Comparison of ENCODE assay signal across 1 cellular context in the genomic region with DNA sequence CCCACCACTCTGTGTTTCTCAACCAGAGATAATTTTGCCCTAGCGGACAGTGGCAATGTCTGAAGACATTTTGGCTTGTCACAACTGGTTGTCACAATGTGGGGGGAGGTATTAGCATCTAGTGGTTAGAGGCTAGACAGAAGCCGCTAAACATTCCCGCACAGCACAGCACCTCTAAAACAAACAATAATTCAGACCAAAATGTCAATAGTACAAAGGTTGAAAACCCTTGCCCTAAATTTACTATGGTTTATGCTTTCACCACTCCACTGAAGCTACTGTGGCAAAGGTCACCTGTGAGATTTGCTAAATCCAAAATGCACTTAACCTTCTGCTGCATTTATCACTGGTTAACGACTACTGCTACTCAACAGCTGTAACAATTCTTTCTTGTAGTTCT.
TF ChIP-seq lines count a peak whose summit lies in the region.

No MANE protein-coding gene starts in this region.

TF ChIP-seq in HepG2, 621 proteins besides CTCF, POLR2A, EP300 and RAD21 (continues in another document):
- TF ChIP-seq LCORL (IDR thresholded peaks at IDR 0.05) (peak; percentile 93), LCORL (CRISPR knock-in tag; IDR thresholded peaks at IDR 0.05) (peak; percentile 91), FOXC1 (CRISPR knock-in tag; IDR thresholded peaks at IDR 0.05; ENCODE audit: borderline replicate concordance) (no peak), ZNF20 (CRISPR knock-in tag; IDR thresholded peaks at IDR 0.05) (no peak), CSRNP2 (CRISPR knock-in tag; conservative IDR thresholded peaks at IDR 0.05; ENCODE audit: low read depth) (no peak), BHLHE40 (IDR thresholded peaks at IDR 0.05; ENCODE audit: low read length) (no peak), MYNN (CRISPR knock-in tag; IDR thresholded peaks at IDR 0.05; ENCODE audit: low read depth) (no peak), ZNF550 (CRISPR knock-in tag; IDR thresholded peaks at IDR 0.05; ENCODE audit: borderline replicate concordance) (no peak), IKZF1 (IDR thresholded peaks at IDR 0.05) (no peak), ZNF256 (CRISPR knock-in tag; conservative IDR thresholded peaks at IDR 0.05) (no peak), MZF1 (CRISPR knock-in tag; IDR thresholded peaks at IDR 0.05; ENCODE audit: borderline replicate concordance) (no peak), REL (CRISPR knock-in tag; conservative IDR thresholded peaks at IDR 0.05) (no peak), RARA (CRISPR knock-in tag; IDR thresholded peaks at IDR 0.05) (peak; percentile 85), EEA1 (CRISPR knock-in tag; IDR thresholded peaks at IDR 0.05; ENCODE audit: borderline replicate concordance) (no peak), ZNF747 (CRISPR knock-in tag; IDR thresholded peaks at IDR 0.05; ENCODE audit: borderline replicate concordance) (no peak), ZMYM2 (CRISPR knock-in tag; IDR thresholded peaks at IDR 0.05) (no peak), ZNF160 (CRISPR knock-in tag; IDR thresholded peaks at IDR 0.05) (no peak), TBL1XR1 (IDR thresholded peaks at IDR 0.05; ENCODE audit: borderline replicate concordance, low read length, partially characterized antibody) (peak; percentile 80), HDAC6 (IDR thresholded peaks at IDR 0.05; ENCODE audit: low read depth, low read length) (no peak), SAP130 (CRISPR knock-in tag; IDR thresholded peaks at IDR 0.05; ENCODE audit: low read depth) (peak; percentile 79), ZNF329 (CRISPR knock-in tag; IDR thresholded peaks at IDR 0.05; ENCODE audit: low read depth) (no peak), MLLT10 (CRISPR knock-in tag; IDR thresholded peaks at IDR 0.05) (no peak), ZFP36L2 (CRISPR knock-in tag; IDR thresholded peaks at IDR 0.05) (no peak), PAX8 (CRISPR knock-in tag; IDR thresholded peaks at IDR 0.05; ENCODE audit: borderline replicate concordance) (no peak), RAD51 (IDR thresholded peaks at IDR 0.05; ENCODE audit: borderline replicate concordance) (no peak), SMARCE1 (IDR thresholded peaks at IDR 0.05; ENCODE audit: borderline replicate concordance) (no peak), ZNF713 (CRISPR knock-in tag; IDR thresholded peaks at IDR 0.05) (no peak), E2F2 (CRISPR knock-in tag; IDR thresholded peaks at IDR 0.05; ENCODE audit: borderline replicate concordance) (no peak), TP53 (CRISPR knock-in tag; conservative IDR thresholded peaks at IDR 0.05) (no peak), ZNF691 (CRISPR knock-in tag; IDR thresholded peaks at IDR 0.05; ENCODE audit: borderline replicate concordance, low read depth) (no peak), ZBTB40 (IDR thresholded peaks at IDR 0.05) (no peak), ZBTB40 (CRISPR knock-in tag; IDR thresholded peaks at IDR 0.05) (no peak), GFI1 (CRISPR knock-in tag; IDR thresholded peaks at IDR 0.05; ENCODE audit: borderline replicate concordance) (peak; percentile 79), ZNF782 (CRISPR knock-in tag; IDR thresholded peaks at IDR 0.05; ENCODE audit: borderline replicate concordance) (no peak), ZNF235 (CRISPR knock-in tag; IDR thresholded peaks at IDR 0.05; ENCODE audit: borderline replicate concordance) (no peak), SNAPC5 (CRISPR knock-in tag; IDR thresholded peaks at IDR 0.05; ENCODE audit: borderline replicate concordance) (peak; percentile 70; the same call in 1 of the 2 replicates), CCDC6 (CRISPR knock-in tag; IDR thresholded peaks at IDR 0.05) (no peak), NR2F2 (IDR thresholded peaks at IDR 0.05; ENCODE audit: borderline replicate concordance, low read depth) (peak; percentile 76), PAF1 (CRISPR knock-in tag; IDR thresholded peaks at IDR 0.05) (no peak), ZNF850 (CRISPR knock-in tag; conservative IDR thresholded peaks at IDR 0.05) (no peak), ZNF790 (CRISPR knock-in tag; IDR thresholded peaks at IDR 0.05; ENCODE audit: borderline replicate concordance) (no peak), SOX13 (IDR thresholded peaks at IDR 0.05) (no peak), SOX13 (CRISPR knock-in tag; conservative IDR thresholded peaks at IDR 0.05 in 1 of 2, IDR thresholded peaks at IDR 0.05 in 1 of 2) (peak in 1 of 2 experiments; percentile 83; a peak in 2 of 4 replicates), ZNF556 (CRISPR knock-in tag; IDR thresholded peaks at IDR 0.05; ENCODE audit: borderline replicate concordance) (no peak), ZBTB20 (CRISPR knock-in tag; IDR thresholded peaks at IDR 0.05; ENCODE audit: borderline replicate concordance, low read depth) (no peak), HNRNPL (IDR thresholded peaks at IDR 0.05; ENCODE audit: low read depth, low read length) (no peak), CENPBD1 (CRISPR knock-in tag; IDR thresholded peaks at IDR 0.05; ENCODE audit: borderline replicate concordance, low read depth) (no peak)
- TF ChIP-seq, protein P1, sequence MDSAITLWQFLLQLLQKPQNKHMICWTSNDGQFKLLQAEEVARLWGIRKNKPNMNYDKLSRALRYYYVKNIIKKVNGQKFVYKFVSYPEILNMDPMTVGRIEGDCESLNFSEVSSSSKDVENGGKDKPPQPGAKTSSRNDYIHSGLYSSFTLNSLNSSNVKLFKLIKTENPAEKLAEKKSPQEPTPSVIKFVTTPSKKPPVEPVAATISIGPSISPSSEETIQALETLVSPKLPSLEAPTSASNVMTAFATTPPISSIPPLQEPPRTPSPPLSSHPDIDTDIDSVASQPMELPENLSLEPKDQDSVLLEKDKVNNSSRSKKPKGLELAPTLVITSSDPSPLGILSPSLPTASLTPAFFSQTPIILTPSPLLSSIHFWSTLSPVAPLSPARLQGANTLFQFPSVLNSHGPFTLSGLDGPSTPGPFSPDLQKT (CRISPR knock-in tag; IDR thresholded peaks at IDR 0.05; ENCODE audit: borderline replicate concordance), result no peak
- TF ChIP-seq, protein P2, sequence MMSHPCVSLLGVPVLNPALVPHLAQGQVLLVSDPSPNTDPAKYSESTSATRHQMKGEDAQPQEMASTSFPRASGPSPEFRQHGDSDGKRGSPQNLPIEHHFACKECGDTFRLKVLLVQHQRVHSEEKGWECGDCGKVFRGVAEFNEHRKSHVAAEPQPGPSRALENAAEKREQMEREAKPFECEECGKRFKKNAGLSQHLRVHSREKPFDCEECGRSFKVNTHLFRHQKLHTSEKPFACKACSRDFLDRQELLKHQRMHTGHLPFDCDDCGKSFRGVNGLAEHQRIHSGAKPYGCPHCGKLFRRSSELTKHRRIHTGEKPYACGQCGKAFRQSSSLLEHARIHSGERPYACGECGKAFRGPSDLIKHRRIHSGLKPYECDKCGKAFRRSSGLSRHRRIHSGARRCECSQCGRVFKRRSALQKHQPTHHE (CRISPR knock-in tag; IDR thresholded peaks at IDR 0.05; ENCODE audit: borderline replicate concordance), result no peak
- TF ChIP-seq, protein P3, sequence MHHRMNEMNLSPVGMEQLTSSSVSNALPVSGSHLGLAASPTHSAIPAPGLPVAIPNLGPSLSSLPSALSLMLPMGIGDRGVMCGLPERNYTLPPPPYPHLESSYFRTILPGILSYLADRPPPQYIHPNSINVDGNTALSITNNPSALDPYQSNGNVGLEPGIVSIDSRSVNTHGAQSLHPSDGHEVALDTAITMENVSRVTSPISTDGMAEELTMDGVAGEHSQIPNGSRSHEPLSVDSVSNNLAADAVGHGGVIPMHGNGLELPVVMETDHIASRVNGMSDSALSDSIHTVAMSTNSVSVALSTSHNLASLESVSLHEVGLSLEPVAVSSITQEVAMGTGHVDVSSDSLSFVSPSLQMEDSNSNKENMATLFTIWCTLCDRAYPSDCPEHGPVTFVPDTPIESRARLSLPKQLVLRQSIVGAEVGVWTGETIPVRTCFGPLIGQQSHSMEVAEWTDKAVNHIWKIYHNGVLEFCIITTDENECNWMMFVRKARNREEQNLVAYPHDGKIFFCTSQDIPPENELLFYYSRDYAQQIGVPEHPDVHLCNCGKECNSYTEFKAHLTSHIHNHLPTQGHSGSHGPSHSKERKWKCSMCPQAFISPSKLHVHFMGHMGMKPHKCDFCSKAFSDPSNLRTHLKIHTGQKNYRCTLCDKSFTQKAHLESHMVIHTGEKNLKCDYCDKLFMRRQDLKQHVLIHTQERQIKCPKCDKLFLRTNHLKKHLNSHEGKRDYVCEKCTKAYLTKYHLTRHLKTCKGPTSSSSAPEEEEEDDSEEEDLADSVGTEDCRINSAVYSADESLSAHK (CRISPR knock-in tag; IDR thresholded peaks at IDR 0.05; ENCODE audit: borderline replicate concordance), result no peak
